Comparison of ENCODE assay signal across 18 cellular contexts in the genomic region with DNA sequence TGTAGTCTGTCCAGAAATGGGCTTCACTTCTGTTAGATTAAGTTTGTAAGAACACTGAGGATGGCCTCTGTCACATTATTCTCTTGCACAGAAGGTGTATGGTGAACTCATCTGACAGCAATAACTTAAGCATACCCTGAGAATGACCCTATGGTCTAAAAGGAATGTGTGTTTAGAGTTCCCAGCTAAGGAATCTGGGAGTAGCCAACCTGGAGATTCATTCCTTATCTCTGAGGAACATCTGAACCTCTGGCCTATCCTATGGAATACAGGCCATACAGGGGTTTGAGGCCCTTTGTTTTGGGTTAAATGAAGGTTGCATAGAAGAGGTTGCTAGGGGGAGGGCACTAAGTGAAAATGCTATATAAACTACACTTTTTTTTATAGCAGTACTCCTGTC. TPM values are rescaled to one million over a fixed set of nuclear protein-coding genes. Genes with fewer than 3 reads are reported as not detected.
DNase-seq lines count a peak whose midpoint lies in the region; FAIRE-seq and TF ChIP-seq lines count a peak whose summit lies in the region.
"Had no signal": no experiment of that assay in that cellular context is flagged by ENCODE, and none has a peak within 500 bp of the region (broad histone marks: within the 10 kb centered on the region; RNA-seq: fewer than 3 reads in every experiment).

No MANE protein-coding gene starts in this region.

- no peaks in the 10 kb centered on the region for H3K27me3 Mint-ChIP-seq in astrocyte (ENCODE audit: low read depth, unreplicated experiment)
- no peaks in the 10 kb centered on the region for H3K27me3 Mint-ChIP-seq in mesothelial cell of epicardium (ENCODE audit: low read depth)
- peaks cover 5% of the 10 kb centered on the region for H3K27me3 Mint-ChIP-seq in activated CD4-positive, alpha-beta memory T cell treated with anti-CD3 and anti-CD28 coated beads for 36 hours
- H3K27me3 Mint-ChIP-seq: CD4-positive, alpha-beta memory T cell had no signal

- H3K9ac ChIP-seq in astrocyte (ENCODE audit: low read length), result no peak overlapping the region
- H3K9ac ChIP-seq: BLaER1 treated with 17β-estradiol and CSF1 and Interleukin-3, amounts not matched to agents 10 nM and 100 nM had no signal

- no peak overlapping the region for H3K27ac Mint-ChIP-seq in astrocyte (ENCODE audit: unreplicated experiment)
- H3K27ac Mint-ChIP-seq in mesothelial cell of epicardium, result peak overlapping the region; percentile 96
- H3K27ac Mint-ChIP-seq in activated CD4-positive, alpha-beta memory T cell treated with anti-CD3 and anti-CD28 coated beads for 36 hours, result no peak overlapping the region
- H3K27ac Mint-ChIP-seq: CD4-positive, alpha-beta memory T cell had no signal

- H3K36me3 ChIP-seq in astrocyte (ENCODE audit: insufficient read depth, low read length), result no peaks in the 10 kb centered on the region
- no peaks in the 10 kb centered on the region for H3K36me3 ChIP-seq in esophagus squamous epithelium
- H3K36me3 ChIP-seq in vagina, result no peaks in the 10 kb centered on the region
- H3K36me3 ChIP-seq: BLaER1 treated with 17β-estradiol and CSF1 and Interleukin-3, amounts not matched to agents 10 nM and 100 nM had no signal

- FAIRE-seq in astrocyte (lab: Jason Lieb, UNC), result peak; percentile 32
- FAIRE-seq: A549, H54 had no signal

- no peak overlapping the region for H3K27ac ChIP-seq in astrocyte (ENCODE audit: low read depth, low read length)
- no peak overlapping the region for H3K27ac ChIP-seq in esophagus squamous epithelium
- H3K27ac ChIP-seq in vagina, result no peak overlapping the region
- H3K27ac ChIP-seq: BLaER1 treated with 17β-estradiol and CSF1 and Interleukin-3, amounts not matched to agents 10 nM and 100 nM had no signal

- H3K79me2 ChIP-seq in astrocyte (ENCODE audit: insufficient read depth, low read length), result no peaks in the 10 kb centered on the region

- CTCF ChIA-PET in activated CD4-positive, alpha-beta memory T cell treated with anti-CD3 and anti-CD28 coated beads for 36 hours (lab: Charles Lee), result no interaction called here

- H2AFZ ChIP-seq in astrocyte (ENCODE audit: low read depth, low read length), result no peak overlapping the region

- H3K4me2 ChIP-seq in astrocyte (ENCODE audit: low read length), result no peak overlapping the region
- H3K4me2 ChIP-seq: A549; BLaER1 treated with 17β-estradiol and CSF1 and Interleukin-3, amounts not matched to agents 10 nM and 100 nM had no signal

- H3K4me1 Mint-ChIP-seq in astrocyte (ENCODE audit: low read depth, unreplicated experiment) (peaks cover 35% of the 10 kb centered on the region), mesothelial cell of epicardium (peaks cover 37% of the 10 kb centered on the region)
- no peaks in the 10 kb centered on the region for H3K4me1 Mint-ChIP-seq in activated CD4-positive, alpha-beta memory T cell treated with anti-CD3 and anti-CD28 coated beads for 36 hours (ENCODE audit: low read depth)
- H3K4me1 Mint-ChIP-seq: CD4-positive, alpha-beta memory T cell had no signal

- peaks cover 4% of the 10 kb centered on the region for H3K9me3 Mint-ChIP-seq in astrocyte (ENCODE audit: unreplicated experiment)
- no peaks in the 10 kb centered on the region for H3K9me3 Mint-ChIP-seq in mesothelial cell of epicardium
- H3K9me3 Mint-ChIP-seq in activated CD4-positive, alpha-beta memory T cell treated with anti-CD3 and anti-CD28 coated beads for 36 hours, result no peaks in the 10 kb centered on the region
- H3K9me3 Mint-ChIP-seq: CD4-positive, alpha-beta memory T cell had no signal

- H3K36me3 Mint-ChIP-seq in astrocyte (ENCODE audit: low read depth, unreplicated experiment), result no peaks in the 10 kb centered on the region
- peaks cover 4% of the 10 kb centered on the region for H3K36me3 Mint-ChIP-seq in mesothelial cell of epicardium
- H3K36me3 Mint-ChIP-seq in activated CD4-positive, alpha-beta memory T cell treated with anti-CD3 and anti-CD28 coated beads for 36 hours, result no peaks in the 10 kb centered on the region
- H3K36me3 Mint-ChIP-seq: CD4-positive, alpha-beta memory T cell had no signal

- POLR2A ChIA-PET in activated CD4-positive, alpha-beta memory T cell treated with anti-CD3 and anti-CD28 coated beads for 36 hours (lab: Charles Lee), result no interaction called here

- no peaks in the 10 kb centered on the region for H4K20me1 ChIP-seq in astrocyte (ENCODE audit: insufficient read depth, low read length)
- H4K20me1 ChIP-seq: BLaER1 treated with 17β-estradiol and CSF1 and Interleukin-3, amounts not matched to agents 10 nM and 100 nM had no signal

- DNase-seq in AG10803 (ENCODE audit: low read depth) (peak; percentile 32), HT-29 (ENCODE audit: low spot score) (peak; percentile 68), astrocyte (ENCODE audit: low read depth) (peak; percentile 25), mesothelial cell of epicardium (ENCODE audit: low spot score in 2 of 2, unreplicated experiment in 2 of 2) (no peak), NK-92 (lab: John Stamatoyannopoulos, UW; ENCODE audit: unreplicated experiment) (no peak), esophagus squamous epithelium (lab: John Stamatoyannopoulos, UW) (no peak), vagina (ENCODE audit: extremely low spot score in 2 of 2) (no peak)
- no peak for DNase-seq in activated CD4-positive, alpha-beta memory T cell treated with anti-CD3 and anti-CD28 coated beads for 36 hours
- DNase-seq: CD4-positive, alpha-beta memory T cell; GF-D8; NCI-H1092 treated with DMSO at 0.1 percent for 48 hours; NCI-H1436 treated with DMSO at 0.1 percent for 48 hours; NCI-H1930; NCI-H510A; NK-92 treated with Interleukin-12 subunit alpha and Interleukin-12 subunit beta, amount 100 ng/mL, for 24 hours had no signal

- H3K9me3 ChIP-seq in astrocyte (ENCODE audit: insufficient read depth, low read depth, low read length), result no peaks in the 10 kb centered on the region
- no peaks in the 10 kb centered on the region for H3K9me3 ChIP-seq in esophagus squamous epithelium
- no peaks in the 10 kb centered on the region for H3K9me3 ChIP-seq in vagina
- H3K9me3 ChIP-seq: A549; BLaER1 treated with 17β-estradiol and CSF1 and Interleukin-3, amounts not matched to agents 10 nM and 100 nM had no signal

- intact Hi-C loops in activated CD4-positive, alpha-beta memory T cell treated with anti-CD3 and anti-CD28 coated beads for 36 hours (cut with micrococcal nuclease), result no loop called here
- intact Hi-C loops in esophagus squamous epithelium (cut with DNase I) (no loop called here), vagina (cut with DNase I) (no loop called here)

- TF ChIP-seq CTCF in AG10803 (conservative IDR thresholded peaks at IDR 0.05; ENCODE audit: low read length) (no peak), astrocyte (IDR thresholded peaks at IDR 0.05; ENCODE audit: insufficient read depth, low read depth, low read length) (no peak), mesothelial cell of epicardium (IDR thresholded peaks at IDR 0.05; ENCODE audit: unreplicated experiment) (no peak), esophagus squamous epithelium (IDR thresholded peaks at IDR 0.05) (no peak), vagina (IDR thresholded peaks at IDR 0.05) (no peak)

- no peak overlapping the region for H3K4me3 ChIP-seq in AG10803 (ENCODE audit: low read length)
- H3K4me3 ChIP-seq in astrocyte (ENCODE audit: insufficient read depth, low read depth, low read length), result no peak overlapping the region
- H3K4me3 ChIP-seq in esophagus squamous epithelium, result no peak overlapping the region
- H3K4me3 ChIP-seq in vagina, result no peak overlapping the region
- H3K4me3 ChIP-seq: A549; BLaER1 treated with 17β-estradiol and CSF1 and Interleukin-3, amounts not matched to agents 10 nM and 100 nM had no signal

- no peaks in the 10 kb centered on the region for H3K27me3 ChIP-seq in astrocyte (ENCODE audit: insufficient read depth, low read length)
- H3K27me3 ChIP-seq in esophagus squamous epithelium, result no peaks in the 10 kb centered on the region
- H3K27me3 ChIP-seq in vagina, result no peaks in the 10 kb centered on the region
- H3K27me3 ChIP-seq: BLaER1 treated with 17β-estradiol and CSF1 and Interleukin-3, amounts not matched to agents 10 nM and 100 nM had no signal

- H3K4me3 Mint-ChIP-seq in astrocyte (ENCODE audit: unreplicated experiment) (no peak overlapping the region), mesothelial cell of epicardium (no peak overlapping the region)
- no peak overlapping the region for H3K4me3 Mint-ChIP-seq in activated CD4-positive, alpha-beta memory T cell treated with anti-CD3 and anti-CD28 coated beads for 36 hours
- H3K4me3 Mint-ChIP-seq: CD4-positive, alpha-beta memory T cell had no signal

- TF ChIP-seq POLR2A in esophagus squamous epithelium (IDR thresholded peaks at IDR 0.05), result no peak
- no peak for TF ChIP-seq POLR2A in vagina (IDR thresholded peaks at IDR 0.05)

- H3K4me1 ChIP-seq in astrocyte (ENCODE audit: insufficient read depth, low read length) (peaks cover 7% of the 10 kb centered on the region), esophagus squamous epithelium (no peaks in the 10 kb centered on the region), vagina (no peaks in the 10 kb centered on the region)

RNA-seq across cellular contexts. Expression of a gene that starts 41.4 kb away (rescaled TPM):
- total RNA-seq in HT-29 (2014; rRNA removed; shearing (Covaris generic)), result 0.03 TPM in 1 of 2 replicates, not detected in the other
- total RNA-seq in astrocyte (0.16 and 0.41 TPM in 2 replicates), mesothelial cell of epicardium (16.8 to 21.0 TPM (median 18.3 TPM) in 3 replicates), esophagus squamous epithelium (10 to 100 TPM in 2 of 4 donors, 1 to 10 TPM in 2; 2.0 to 28.2 (median 8.8) TPM), vagina (0.74 TPM)
- total RNA-seq in activated CD4-positive, alpha-beta memory T cell treated with anti-CD3 and anti-CD28 coated beads for 36 hours, result not detected
- total RNA-seq: CD4-positive, alpha-beta memory T cell had no signal

Comparison
In these comparisons a context has a peak if more than half of its experiments do, and no peak if none do; other contexts are left out.
1. DNase-seq: peak in AG10803 (single experiment), HT-29 (single experiment) and astrocyte (single experiment); none in mesothelial cell of epicardium (0 of 2), activated CD4-positive, alpha-beta memory T cell treated with anti-CD3 and anti-CD28 coated beads for 36 hours (single experiment), NK-92 (single experiment), esophagus squamous epithelium (single experiment) and vagina (0 of 2).